16 cellular contexts compared by ENCODE assay signal in the genomic region with DNA sequence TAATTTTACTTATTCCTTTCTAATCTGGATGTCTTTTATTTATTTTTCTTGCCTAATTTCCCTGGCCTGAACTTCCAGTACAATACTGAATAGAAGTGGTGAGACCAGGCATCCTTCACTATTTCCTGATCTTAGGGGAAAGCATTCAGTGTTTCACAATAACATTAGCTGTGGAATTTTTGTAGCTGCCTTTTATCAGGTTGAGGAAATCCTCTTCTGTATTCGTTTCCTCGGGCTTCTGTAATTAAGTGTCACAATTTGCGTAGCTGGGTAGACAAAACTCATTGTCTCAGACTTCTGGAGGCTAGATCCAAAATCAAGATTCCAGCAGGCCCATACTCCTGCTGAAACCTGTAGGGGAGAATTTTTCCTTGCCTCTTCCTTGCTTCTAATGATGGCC.
A peak's percentile ranks its signal among the peaks of the same experiment; 100 is the strongest.
DNase-seq lines count a peak whose midpoint lies in the region; ATAC-seq, FAIRE-seq and TF ChIP-seq lines count a peak whose summit lies in the region.
"Had no signal": no experiment of that assay in that cellular context is flagged by ENCODE, and none has a peak within 500 bp of the region (broad histone marks: within the 10 kb centered on the region; RNA-seq: fewer than 3 reads in every experiment).

No MANE protein-coding gene starts in this region.

- H3K4me3 Mint-ChIP-seq in neural progenitor cell: no peak overlapping the region
- H3K4me3 Mint-ChIP-seq: CD4-positive, CD25-positive, alpha-beta regulatory T cell; GM23338 had no signal

- H2AFZ ChIP-seq in HepG2 (ENCODE audit: low read length): no peak overlapping the region
- no peak overlapping the region for H2AFZ ChIP-seq in neural progenitor cell (replicated peaks)
- H2AFZ ChIP-seq: GM23338 had no signal

- no peak overlapping the region for H3K27ac Mint-ChIP-seq in neural progenitor cell
- H3K27ac Mint-ChIP-seq: CD4-positive, CD25-positive, alpha-beta regulatory T cell; GM23338 had no signal

- no peaks in the 10 kb centered on the region for H3K79me2 ChIP-seq in HepG2 (ENCODE audit: insufficient read depth, low read length)
- no peaks in the 10 kb centered on the region for H3K79me2 ChIP-seq in neural progenitor cell (ENCODE audit: low read depth)

- H3F3A ChIP-seq in neural progenitor cell (ENCODE audit: low read depth): no peaks in the 10 kb centered on the region

- TF ChIP-seq RAD21 in HepG2 (CRISPR knock-in tag; IDR thresholded peaks at IDR 0.05): no peak

- TF ChIP-seq POLR2A in right lobe of liver (IDR thresholded peaks at IDR 0.05) (no peak), HepG2 (IDR thresholded peaks at IDR 0.05; ENCODE audit: insufficient read depth in 1 of 2, low read depth in 2 of 2, low read length in 2 of 2) (no peak)

- no peaks in the 10 kb centered on the region for H3K4me1 ChIP-seq in right lobe of liver
- H3K4me1 ChIP-seq in HepG2 (ENCODE audit: insufficient read depth, low read length): no peaks in the 10 kb centered on the region
- peaks cover 14% of the 10 kb centered on the region for H3K4me1 ChIP-seq in neural progenitor cell
- H3K4me1 ChIP-seq: BLaER1 treated with 17β-estradiol and CSF1 and Interleukin-3, amounts not matched to agents 10 nM and 100 nM had no signal

- H3K4me2 ChIP-seq in HepG2 (ENCODE audit: low read depth, low read length): no peak overlapping the region
- no peak overlapping the region for H3K4me2 ChIP-seq in neural progenitor cell
- H3K4me2 ChIP-seq: BLaER1 treated with 17β-estradiol and CSF1 and Interleukin-3, amounts not matched to agents 10 nM and 100 nM; GM23338 had no signal

- POLR2A ChIA-PET in HepG2 (lab: Yijun Ruan, JAX): no interaction called here

- peaks cover 11% of the 10 kb centered on the region for H3K36me3 Mint-ChIP-seq in neural progenitor cell
- H3K36me3 Mint-ChIP-seq: CD4-positive, CD25-positive, alpha-beta regulatory T cell had no signal

- H3K4me1 Mint-ChIP-seq in neural progenitor cell: peaks cover 15% of the 10 kb centered on the region
- H3K4me1 Mint-ChIP-seq: CD4-positive, CD25-positive, alpha-beta regulatory T cell; GM23338 had no signal

- H3K9ac ChIP-seq in HepG2 (ENCODE audit: insufficient read depth, low read depth, low read length) (no peak overlapping the region), neural progenitor cell (no peak overlapping the region)
- H3K9ac ChIP-seq: BLaER1 treated with 17β-estradiol and CSF1 and Interleukin-3, amounts not matched to agents 10 nM and 100 nM had no signal

- in situ Hi-C loops in HepG2 (cut with HindIII; ENCODE audit: extremely low pct_ligation_motif_present, low pct_unique_long_range_greater_than_20kb): no loop called here

- 53% methylated on average over 3 of the region's 3 CpGs for WGBS in right lobe of liver (ENCODE audit: insufficient coverage, low coverage, low lambda C conversion rate, missing lambda C conversion rate)
- WGBS in HepG2 (ENCODE audit: low lambda C conversion rate): 62% methylated on average over 3 of the region's 3 CpGs

- FAIRE-seq in HepG2 (lab: Jason Lieb, UNC) (no peak), RCC 7860 (lab: Jason Lieb, UNC) (no peak)
- FAIRE-seq: GM12878, GM18507, HTR-8/SVneo had no signal

- CTCF ChIA-PET in HepG2 (lab: Yijun Ruan, JAX; ENCODE audit: low intra/inter-chr PET ratio, low total read pairs): no interaction called here

- H3K9me3 ChIP-seq in right lobe of liver (no peaks in the 10 kb centered on the region), HepG2 (ENCODE audit: low read length) (no peaks in the 10 kb centered on the region), neural progenitor cell (ENCODE audit: low read depth) (no peaks in the 10 kb centered on the region)

- H3K36me3 ChIP-seq in right lobe of liver (no peaks in the 10 kb centered on the region), HepG2 (replicated peaks in 1 of 2; ENCODE audit: control insufficient read depth in 1 of 2, insufficient read depth in 2 of 2, low read length in 2 of 2) (no peaks in the 10 kb centered on the region), neural progenitor cell (no peaks in the 10 kb centered on the region)
- H3K36me3 ChIP-seq: BLaER1 treated with 17β-estradiol and CSF1 and Interleukin-3, amounts not matched to agents 10 nM and 100 nM had no signal

- no peak for TF ChIP-seq CTCF in right lobe of liver (IDR thresholded peaks at IDR 0.05)
- TF ChIP-seq CTCF in HepG2 (CRISPR knock-in tag; IDR thresholded peaks at IDR 0.05): no peak
- no peak for TF ChIP-seq CTCF in fibroblast of pulmonary artery (IDR thresholded peaks at IDR 0.05; ENCODE audit: low read length, missing control alignments)
- no peak for TF ChIP-seq CTCF in neural progenitor cell (IDR thresholded peaks at IDR 0.05)

- H4K20me1 ChIP-seq in HepG2 (ENCODE audit: insufficient read depth, low read length) (no peaks in the 10 kb centered on the region), neural progenitor cell (ENCODE audit: low read depth) (no peaks in the 10 kb centered on the region)
- H4K20me1 ChIP-seq: BLaER1 treated with 17β-estradiol and CSF1 and Interleukin-3, amounts not matched to agents 10 nM and 100 nM had no signal

- H3K27ac ChIP-seq in right lobe of liver (no peak overlapping the region), HepG2 (ENCODE audit: extremely low read length, insufficient read depth, low read length) (no peak overlapping the region), neural progenitor cell (peak overlapping the region; percentile 35)
- H3K27ac ChIP-seq: 22Rv1; BLaER1 treated with 17β-estradiol and CSF1 and Interleukin-3, amounts not matched to agents 10 nM and 100 nM had no signal

- BruUV-seq in HepG2 (replicated peaks; lab: Mats Ljungman, UMichigan): no TSS peak

- ATAC-seq in right lobe of liver (peak; percentile 28 to 62 (median 46)), HepG2 (no peak), HG03095 (IDR thresholded peaks at IDR 0.05; ENCODE audit: unreplicated experiment) (no peak)
- ATAC-seq: GM12878, GM23338 had no signal

- H3K27me3 Mint-ChIP-seq in neural progenitor cell (ENCODE audit: insufficient read depth, low read depth): peaks cover 2% of the 10 kb centered on the region
- H3K27me3 Mint-ChIP-seq: CD4-positive, CD25-positive, alpha-beta regulatory T cell had no signal

- no peak for TF ChIP-seq EP300 in HepG2 (IDR thresholded peaks at IDR 0.05; ENCODE audit: low read depth in 2 of 2, low read length in 2 of 2)
- TF ChIP-seq EP300 in HepG2 (CRISPR knock-in tag; IDR thresholded peaks at IDR 0.05; ENCODE audit: borderline replicate concordance): no peak

- intact Hi-C loops in right lobe of liver (cut with DNase I) (no loop called here), HepG2 (cut with micrococcal nuclease; ENCODE audit: unreplicated experiment) (no loop called here)

- H3K4me3 ChIP-seq in right lobe of liver: no peak overlapping the region
- H3K4me3 ChIP-seq in HepG2 (replicated peaks in 1 of 3; ENCODE audit: insufficient read depth in 1 of 3, low read depth in 2 of 3, low read length in 3 of 3): no peak overlapping the region
- no peak overlapping the region for H3K4me3 ChIP-seq in fibroblast of pulmonary artery (replicated peaks; ENCODE audit: low read depth, low read length)
- H3K4me3 ChIP-seq in neural progenitor cell: no peak overlapping the region
- H3K4me3 ChIP-seq: BLaER1 treated with 17β-estradiol and CSF1 and Interleukin-3, amounts not matched to agents 10 nM and 100 nM; GM12878; GM23338 had no signal

- DNase-seq in right lobe of liver: no peak
- DNase-seq in HepG2 (ENCODE audit: low spot score): no peak
- peak; percentile 68 for DNase-seq in fibroblast of pulmonary artery (ENCODE audit: low read depth)
- peak; percentile 4 for DNase-seq in neural progenitor cell (ENCODE audit: low spot score)
- DNase-seq in RCC 7860 (ENCODE audit: low spot score): no peak
- no peak for DNase-seq in stimulated activated CD4-positive, alpha-beta T cell treated with anti-CD3 and anti-CD28 coated beads, Interleukin-15, amount 100 ng/mL, for 24 hours
- DNase-seq in NCI-H2081 treated with DMSO at 0.1 percent for 48 hours (lab: John Stamatoyannopoulos, UW): no peak
- DNase-seq: CD4-positive, CD25-positive, alpha-beta regulatory T cell; H7 had no signal

- peaks cover 21% of the 10 kb centered on the region for H3K9me3 Mint-ChIP-seq in neural progenitor cell
- H3K9me3 Mint-ChIP-seq: GM23338 had no signal

- H3K27me3 ChIP-seq in right lobe of liver: no peaks in the 10 kb centered on the region
- no peaks in the 10 kb centered on the region for H3K27me3 ChIP-seq in HepG2 (ENCODE audit: control insufficient read depth in 1 of 2, insufficient read depth in 2 of 2, low read length in 2 of 2)
- no peaks in the 10 kb centered on the region for H3K27me3 ChIP-seq in neural progenitor cell

TF ChIP-seq in HepG2, 621 proteins besides CTCF, POLR2A, EP300 and RAD21 (continues in another document):
- TF ChIP-seq TCF12 (IDR thresholded peaks at IDR 0.05): no peak
- no peak for TF ChIP-seq TCF12 (CRISPR knock-in tag; IDR thresholded peaks at IDR 0.05)
- no peak for TF ChIP-seq EHMT2 (IDR thresholded peaks at IDR 0.05; ENCODE audit: borderline replicate concordance, low read depth, low read length)
- no peak for TF ChIP-seq NR3C1 (CRISPR knock-in tag; IDR thresholded peaks at IDR 0.05)
- TF ChIP-seq, protein P1, sequence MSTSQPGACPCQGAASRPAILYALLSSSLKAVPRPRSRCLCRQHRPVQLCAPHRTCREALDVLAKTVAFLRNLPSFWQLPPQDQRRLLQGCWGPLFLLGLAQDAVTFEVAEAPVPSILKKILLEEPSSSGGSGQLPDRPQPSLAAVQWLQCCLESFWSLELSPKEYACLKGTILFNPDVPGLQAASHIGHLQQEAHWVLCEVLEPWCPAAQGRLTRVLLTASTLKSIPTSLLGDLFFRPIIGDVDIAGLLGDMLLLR (CRISPR knock-in tag; IDR thresholded peaks at IDR 0.05): no peak
- TF ChIP-seq ZFP37 (CRISPR knock-in tag; IDR thresholded peaks at IDR 0.05; ENCODE audit: borderline replicate concordance): no peak

Comparison
In these comparisons a context has a peak if more than half of its experiments do, and no peak if none do; other contexts are left out.
1. ATAC-seq: peak in right lobe of liver (4 of 4); none in HepG2 (single experiment) and HG03095 (single experiment).
2. DNase-seq: peak in fibroblast of pulmonary artery (single experiment) and neural progenitor cell (single experiment); none in right lobe of liver (0 of 3), HepG2 (single experiment), RCC 7860 (single experiment), stimulated activated CD4-positive, alpha-beta T cell treated with anti-CD3 and anti-CD28 coated beads, Interleukin-15, amount 100 ng/mL, for 24 hours (single experiment) and NCI-H2081 treated with DMSO at 0.1 percent for 48 hours (single experiment).